ENCODE assay signal across 12 cellular contexts in the genomic region with DNA sequence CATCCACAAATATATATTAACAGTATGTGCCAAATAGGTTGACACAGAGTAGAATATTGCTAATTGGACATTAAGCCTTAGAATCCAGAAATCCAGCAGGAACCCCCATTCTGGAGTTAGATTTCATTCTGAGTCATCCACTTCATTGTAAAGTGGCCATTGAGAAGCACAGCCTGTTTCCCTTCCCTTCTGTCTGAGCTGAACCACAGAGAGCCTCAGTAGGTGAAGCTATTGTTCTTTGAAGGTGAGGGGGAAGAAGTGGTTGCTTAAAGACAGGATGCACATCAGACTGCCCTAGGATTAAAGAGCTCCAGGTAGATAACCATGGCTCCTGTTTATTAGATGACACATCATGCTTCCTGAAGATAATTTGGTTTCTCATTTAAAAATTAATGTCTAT. TPM values are rescaled to one million over a fixed set of nuclear protein-coding genes. Genes with fewer than 3 reads are reported as not detected.
DNase-seq lines count a peak whose midpoint lies in the region; ATAC-seq and TF ChIP-seq lines count a peak whose summit lies in the region.
"Had no signal": no experiment of that assay in that cellular context is flagged by ENCODE, and none has a peak within 500 bp of the region (broad histone marks: within the 10 kb centered on the region; RNA-seq: fewer than 3 reads in every experiment).

No MANE protein-coding gene starts in this region.

- ATAC-seq in GM19452 (IDR thresholded peaks at IDR 0.05; ENCODE audit: unreplicated experiment) = peak; percentile 59
- ATAC-seq in activated naive CD8-positive, alpha-beta T cell treated with anti-CD3 and anti-CD28 coated beads, Interleukin-2, amount 10 ng/mL, durations not matched to agents 7 days and 5 days (ENCODE audit: low read depth) = peak; percentile 82
- ATAC-seq in aorta (ENCODE audit: low FRiP score) = no peak
- ATAC-seq: heart right ventricle; naive thymus-derived CD8-positive, alpha-beta T cell; Right ventricle myocardium inferior had no signal

- no peaks in the 10 kb centered on the region for H3K9me3 ChIP-seq in aorta (ENCODE audit: control insufficient read depth, low read length)
- H3K9me3 ChIP-seq: heart right ventricle had no signal

- CTCF ChIA-PET in RWPE1 (lab: Yijun Ruan, JAX) = no interaction called here

- no peaks in the 10 kb centered on the region for H3K4me1 ChIP-seq in aorta (ENCODE audit: control insufficient read depth in 1 of 2, insufficient read depth in 2 of 2, low read length in 2 of 2)
- H3K4me1 ChIP-seq: heart right ventricle had no signal

- H3K4me1 Mint-ChIP-seq in activated naive CD8-positive, alpha-beta T cell treated with anti-CD3 and anti-CD28 coated beads, Interleukin-2, amount 10 ng/mL, durations not matched to agents 7 days and 5 days = peaks cover 13% of the 10 kb centered on the region

- no peaks in the 10 kb centered on the region for H3K36me3 ChIP-seq in aorta (ENCODE audit: control insufficient read depth in 1 of 2, insufficient read depth in 2 of 2, low read length in 1 of 2)

- peak overlapping the region; percentile 50 for H3K27ac Mint-ChIP-seq in activated naive CD8-positive, alpha-beta T cell treated with anti-CD3 and anti-CD28 coated beads, Interleukin-2, amount 10 ng/mL, durations not matched to agents 7 days and 5 days

- H3K4me3 Mint-ChIP-seq in activated naive CD8-positive, alpha-beta T cell treated with anti-CD3 and anti-CD28 coated beads, Interleukin-2, amount 10 ng/mL, durations not matched to agents 7 days and 5 days = peak overlapping the region; percentile 48
- H3K4me3 Mint-ChIP-seq: naive thymus-derived CD8-positive, alpha-beta T cell had no signal

- no peaks in the 10 kb centered on the region for H3K27me3 Mint-ChIP-seq in activated naive CD8-positive, alpha-beta T cell treated with anti-CD3 and anti-CD28 coated beads, Interleukin-2, amount 10 ng/mL, durations not matched to agents 7 days and 5 days
- H3K27me3 Mint-ChIP-seq: naive thymus-derived CD8-positive, alpha-beta T cell had no signal

- POLR2A ChIA-PET in activated naive CD8-positive, alpha-beta T cell treated with anti-CD3 and anti-CD28 coated beads, Interleukin-2, amount 10 ng/mL, durations not matched to agents 7 days and 5 days (lab: Charles Lee) = interaction anchor here (1.3 kb wide), 1 partner anchor 193 kb away, joined by 3 read pairs; no protein-coding TSS in a partner anchor
- POLR2A ChIA-PET in RWPE1 (lab: Yijun Ruan, JAX; ENCODE audit: low non-redundant PET) = no interaction called here

- H3K27ac ChIP-seq in RWPE1 = no peak overlapping the region
- no peak overlapping the region for H3K27ac ChIP-seq in aorta (ENCODE audit: low read depth in 1 of 2, low read length in 2 of 2)
- H3K27ac ChIP-seq: heart right ventricle had no signal

- no peaks in the 10 kb centered on the region for H3K27me3 ChIP-seq in aorta (ENCODE audit: control insufficient read depth in 1 of 2, insufficient read depth in 2 of 2, low read length in 1 of 2)

- TF ChIP-seq CTCF in RWPE1 (conservative IDR thresholded peaks at IDR 0.05; ENCODE audit: low read depth) = no peak

- H3K36me3 Mint-ChIP-seq in activated naive CD8-positive, alpha-beta T cell treated with anti-CD3 and anti-CD28 coated beads, Interleukin-2, amount 10 ng/mL, durations not matched to agents 7 days and 5 days = peaks cover 7% of the 10 kb centered on the region

- no peaks in the 10 kb centered on the region for H3K9me3 Mint-ChIP-seq in activated naive CD8-positive, alpha-beta T cell treated with anti-CD3 and anti-CD28 coated beads, Interleukin-2, amount 10 ng/mL, durations not matched to agents 7 days and 5 days
- H3K9me3 Mint-ChIP-seq: naive thymus-derived CD8-positive, alpha-beta T cell had no signal

- no peak overlapping the region for H3K4me3 ChIP-seq in aorta (ENCODE audit: low read length in 2 of 2)
- H3K4me3 ChIP-seq: heart right ventricle had no signal

- DNase-seq in M059J (ENCODE audit: low read depth) (peak; percentile 70), myocyte (ENCODE audit: low read depth) (peak; percentile 7), RWPE1 (ENCODE audit: low spot score) (no peak), mucosa of gallbladder (ENCODE audit: low spot score) (no peak), aorta (no peak)
- DNase-seq in activated naive CD8-positive, alpha-beta T cell treated with anti-CD3 and anti-CD28 coated beads, Interleukin-2, amount 10 ng/mL, durations not matched to agents 7 days and 5 days = no peak
- DNase-seq: heart right ventricle, NCI-H1417 treated with DMSO at 0.1 percent for 48 hours, substantia nigra had no signal

- intact Hi-C loops in aorta (cut with DNase I) = no loop called here

RNA-seq across cellular contexts. Expression of a gene that starts 30.6 kb away (rescaled TPM):
- total RNA-seq in M059J (2014; rRNA removed; shearing (Covaris generic)) = not detected in 2 replicates
- total RNA-seq in activated naive CD8-positive, alpha-beta T cell treated with anti-CD3 and anti-CD28 coated beads, Interleukin-2, amount 10 ng/mL, durations not matched to agents 7 days and 5 days = under 1 TPM; 0.69 to 0.99 TPM
- total RNA-seq in myocyte = 0.10 and 0.91 TPM in 2 replicates
- 0.14 TPM for polyA plus RNA-seq in myocyte (2012)
- total RNA-seq in mucosa of gallbladder = 3.3 TPM
- total RNA-seq in aorta = 1 to 10 TPM in 1 of 2 donors, under 1 TPM in 1; 0.97 to 1.1 TPM
- 1 to 10 TPM; 1.6 to 2.3 TPM for polyA plus RNA-seq in aorta

Comparison
In these comparisons a context has a peak if more than half of its experiments do, and no peak if none do; other contexts are left out.
1. DNase-seq: peak in M059J (single experiment) and myocyte (single experiment); none in activated naive CD8-positive, alpha-beta T cell treated with anti-CD3 and anti-CD28 coated beads, Interleukin-2, amount 10 ng/mL, durations not matched to agents 7 days and 5 days (single experiment), RWPE1 (single experiment), mucosa of gallbladder (single experiment) and aorta (0 of 2).